Comparison of ENCODE assay signal across 30 cellular contexts in the genomic region with DNA sequence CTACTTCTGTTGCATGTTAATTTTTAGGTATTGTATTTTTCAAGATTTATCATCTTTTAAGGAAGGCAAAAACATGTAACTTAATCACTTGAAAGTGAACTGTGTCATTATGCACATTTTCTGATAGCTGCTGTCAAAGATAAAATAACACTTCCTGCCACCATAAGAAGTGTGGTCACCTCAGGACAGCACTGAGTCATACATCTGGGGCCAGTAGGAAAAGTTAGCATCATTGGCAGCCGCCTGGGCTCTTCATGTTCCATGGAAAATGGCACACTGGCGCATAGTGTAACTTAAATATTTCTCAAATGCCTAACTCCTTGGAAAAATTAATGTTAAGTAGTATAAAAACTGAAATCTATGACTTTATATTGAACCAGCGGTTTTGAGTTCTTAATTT. TPM values are rescaled to one million over a fixed set of nuclear protein-coding genes. Genes with fewer than 3 reads are reported as not detected.
A peak's percentile ranks its signal among the peaks of the same experiment; 100 is the strongest.
DNase-seq lines count a peak whose midpoint lies in the region; ATAC-seq, FAIRE-seq and TF ChIP-seq lines count a peak whose summit lies in the region.
"Had no signal": no experiment of that assay in that cellular context is flagged by ENCODE, and none has a peak within 500 bp of the region (broad histone marks: within the 10 kb centered on the region; RNA-seq: fewer than 3 reads in every experiment).

No MANE protein-coding gene starts in this region.

- no peak for ATAC-seq in A549
- ATAC-seq in activated naive CD8-positive, alpha-beta T cell treated with anti-CD3 and anti-CD28 coated beads, Interleukin-2, amount 50 U/mL, for 24 hours: peak; percentile 77
- no peak for ATAC-seq in naive thymus-derived CD4-positive, alpha-beta T cell
- no peak for ATAC-seq in stimulated activated memory B cell treated with anti-CD40 and anti-IgM and Interleukin-4, amounts not matched to agents 10 μg/mL and 1 μg/mL and 100 μg/mL, for 72 hours
- ATAC-seq: activated T-helper 17 cell treated with anti-CD3 and anti-CD28 coated beads, Interleukin-2, amount 50 U/mL, for 72 hours; heart right ventricle; Panc1 had no signal

- no peak overlapping the region for H3K27ac ChIP-seq in A549
- H3K27ac ChIP-seq in naive thymus-derived CD4-positive, alpha-beta T cell (ENCODE audit: low read depth, low read length): no peak overlapping the region
- H3K27ac ChIP-seq: esophagus muscularis mucosa, heart right ventricle, SJSA1, tibial artery, VCaP had no signal

- FAIRE-seq in A549 (lab: Jason Lieb, UNC) (peak; percentile 95), RCC 7860 (lab: Jason Lieb, UNC) (peak; percentile 52)
- FAIRE-seq: H54 had no signal

- H3K9me3 Mint-ChIP-seq in activated naive CD8-positive, alpha-beta T cell treated with anti-CD3 and anti-CD28 coated beads, Interleukin-2, amount 50 U/mL, for 24 hours: no peaks in the 10 kb centered on the region
- no peaks in the 10 kb centered on the region for H3K9me3 Mint-ChIP-seq in naive thymus-derived CD4-positive, alpha-beta T cell
- H3K9me3 Mint-ChIP-seq in stimulated activated memory B cell treated with anti-CD40 and anti-IgM and Interleukin-4, amounts not matched to agents 10 μg/mL and 1 μg/mL and 100 μg/mL, for 72 hours: no peaks in the 10 kb centered on the region
- H3K9me3 Mint-ChIP-seq: activated CD4-positive, alpha-beta T cell treated with anti-CD3 and anti-CD28 coated beads, Interleukin-2, amount 10 ng/mL, durations not matched to agents 7 days and 5 days; activated T-helper 17 cell treated with anti-CD3 and anti-CD28 coated beads, Interleukin-2, amount 50 U/mL, for 72 hours; CD4-positive, CD25-positive, alpha-beta regulatory T cell; central memory CD8-positive, alpha-beta T cell; dendritic cell treated with granulocyte-macrophage colony-stimulating factor and Interleukin-4, amounts not matched to agents 40 ng/mL and 50 ng/mL, for 4 days; endodermal cell; nephron progenitor cell had no signal

- no peaks in the 10 kb centered on the region for H3K36me3 ChIP-seq in naive thymus-derived CD4-positive, alpha-beta T cell (ENCODE audit: control insufficient read depth in 2 of 3, insufficient read depth in 3 of 3, low read length in 3 of 3)
- H3K36me3 ChIP-seq: esophagus muscularis mucosa, heart right ventricle, SJSA1, tibial artery had no signal

- no peak overlapping the region for H3K4me3 Mint-ChIP-seq in activated naive CD8-positive, alpha-beta T cell treated with anti-CD3 and anti-CD28 coated beads, Interleukin-2, amount 50 U/mL, for 24 hours
- no peak overlapping the region for H3K4me3 Mint-ChIP-seq in naive thymus-derived CD4-positive, alpha-beta T cell
- H3K4me3 Mint-ChIP-seq in stimulated activated memory B cell treated with anti-CD40 and anti-IgM and Interleukin-4, amounts not matched to agents 10 μg/mL and 1 μg/mL and 100 μg/mL, for 72 hours: no peak overlapping the region
- H3K4me3 Mint-ChIP-seq: activated CD4-positive, alpha-beta T cell treated with anti-CD3 and anti-CD28 coated beads, Interleukin-2, amount 10 ng/mL, durations not matched to agents 7 days and 5 days; activated naive CD8-positive, alpha-beta T cell; activated T-helper 17 cell treated with anti-CD3 and anti-CD28 coated beads, Interleukin-2, amount 50 U/mL, for 72 hours; CD4-positive, CD25-positive, alpha-beta regulatory T cell; central memory CD8-positive, alpha-beta T cell; dendritic cell treated with granulocyte-macrophage colony-stimulating factor and Interleukin-4, amounts not matched to agents 40 ng/mL and 50 ng/mL, for 4 days; endodermal cell; nephron progenitor cell had no signal

- intact Hi-C loops in naive thymus-derived CD4-positive, alpha-beta T cell (cut with micrococcal nuclease): loop anchor here in 1 of 2 donors (2.0 kb wide), 1 partner anchor 14 kb away; no protein-coding TSS in a partner anchor

- no peaks in the 10 kb centered on the region for H3K27me3 ChIP-seq in naive thymus-derived CD4-positive, alpha-beta T cell (ENCODE audit: control insufficient read depth in 2 of 2, insufficient read depth in 2 of 2, low read length in 2 of 2)
- H3K27me3 ChIP-seq: esophagus muscularis mucosa, heart right ventricle, SJSA1, tibial artery had no signal

- DNase-seq in A549 (ENCODE audit: low read depth in 1 of 2, low spot score in 1 of 2) (no peak), Daoy (ENCODE audit: low read depth) (peak; percentile 17), RCC 7860 (ENCODE audit: low spot score) (peak; percentile 5), SKM-1 (lab: John Stamatoyannopoulos, UW; ENCODE audit: unreplicated experiment) (no peak), COR-L47 (lab: John Stamatoyannopoulos, UW) (no peak)
- no peak for DNase-seq in activated naive CD8-positive, alpha-beta T cell treated with anti-CD3 and anti-CD28 coated beads, Interleukin-2, amount 50 U/mL, for 24 hours
- no peak for DNase-seq in naive thymus-derived CD4-positive, alpha-beta T cell
- DNase-seq: activated CD4-positive, alpha-beta T cell treated with anti-CD3 and anti-CD28 coated beads, Interleukin-2, amount 10 ng/mL, durations not matched to agents 7 days and 5 days; activated CD8-positive, alpha-beta memory T cell treated with anti-CD3 and anti-CD28 coated beads, Interleukin-2, amount 50 U/mL, for 48 hours; endodermal cell; foreskin melanocyte; heart right ventricle; IMR-90; kidney glomerular epithelial cell; NCI-H1417 treated with DMSO at 0.1 percent for 48 hours; NCI-H446; nephron progenitor cell; tibial artery had no signal

- no peak for TF ChIP-seq RAD21 in A549 (conservative IDR thresholded peaks at IDR 0.05 in 1 of 2, IDR thresholded peaks at IDR 0.05 in 1 of 2)

- no peak for TF ChIP-seq POLR2A in A549 (IDR thresholded peaks at IDR 0.05; ENCODE audit: low read length)

- WGBS in A549 (ENCODE audit: missing lambda C conversion rate): 81% methylated on average over 3 of the region's 3 CpGs

- no peaks in the 10 kb centered on the region for H3K36me3 Mint-ChIP-seq in activated naive CD8-positive, alpha-beta T cell treated with anti-CD3 and anti-CD28 coated beads, Interleukin-2, amount 50 U/mL, for 24 hours (ENCODE audit: low read depth)
- H3K36me3 Mint-ChIP-seq in naive thymus-derived CD4-positive, alpha-beta T cell: no peaks in the 10 kb centered on the region
- no peaks in the 10 kb centered on the region for H3K36me3 Mint-ChIP-seq in stimulated activated memory B cell treated with anti-CD40 and anti-IgM and Interleukin-4, amounts not matched to agents 10 μg/mL and 1 μg/mL and 100 μg/mL, for 72 hours
- H3K36me3 Mint-ChIP-seq: activated naive CD8-positive, alpha-beta T cell; CD4-positive, CD25-positive, alpha-beta regulatory T cell had no signal

- no peak overlapping the region for H3K4me3 ChIP-seq in A549
- no peak overlapping the region for H3K4me3 ChIP-seq in naive thymus-derived CD4-positive, alpha-beta T cell (ENCODE audit: low read length)
- H3K4me3 ChIP-seq: esophagus muscularis mucosa, heart right ventricle, lung, SJSA1, tibial artery had no signal

- CTCF ChIA-PET in A549 (lab: Yijun Ruan, JAX): no interaction called here
- CTCF ChIA-PET in naive thymus-derived CD4-positive, alpha-beta T cell (lab: Charles Lee): no interaction called here

- peaks cover 6% of the 10 kb centered on the region; the same call in 1 of the 3 replicates for H3K4me1 ChIP-seq in A549
- H3K4me1 ChIP-seq in naive thymus-derived CD4-positive, alpha-beta T cell (ENCODE audit: control insufficient read depth in 2 of 2, insufficient read depth in 2 of 2, low read length in 2 of 2): no peaks in the 10 kb centered on the region
- H3K4me1 ChIP-seq: heart right ventricle, SJSA1, tibial artery had no signal

- no peak for TF ChIP-seq EP300 in A549 (IDR thresholded peaks at IDR 0.05)

- no peaks in the 10 kb centered on the region for H3K27me3 Mint-ChIP-seq in activated naive CD8-positive, alpha-beta T cell treated with anti-CD3 and anti-CD28 coated beads, Interleukin-2, amount 50 U/mL, for 24 hours
- no peaks in the 10 kb centered on the region for H3K27me3 Mint-ChIP-seq in naive thymus-derived CD4-positive, alpha-beta T cell
- no peaks in the 10 kb centered on the region for H3K27me3 Mint-ChIP-seq in stimulated activated memory B cell treated with anti-CD40 and anti-IgM and Interleukin-4, amounts not matched to agents 10 μg/mL and 1 μg/mL and 100 μg/mL, for 72 hours
- H3K27me3 Mint-ChIP-seq: activated CD4-positive, alpha-beta T cell treated with anti-CD3 and anti-CD28 coated beads, Interleukin-2, amount 10 ng/mL, durations not matched to agents 7 days and 5 days; activated naive CD8-positive, alpha-beta T cell; activated T-helper 17 cell treated with anti-CD3 and anti-CD28 coated beads, Interleukin-2, amount 50 U/mL, for 72 hours; CD4-positive, CD25-positive, alpha-beta regulatory T cell; central memory CD8-positive, alpha-beta T cell; dendritic cell treated with granulocyte-macrophage colony-stimulating factor and Interleukin-4, amounts not matched to agents 40 ng/mL and 50 ng/mL, for 4 days had no signal

- peaks cover 20% of the 10 kb centered on the region for H3K4me1 Mint-ChIP-seq in activated naive CD8-positive, alpha-beta T cell treated with anti-CD3 and anti-CD28 coated beads, Interleukin-2, amount 50 U/mL, for 24 hours
- peaks cover 0 to 43% (median 31%) of the 10 kb centered on the region in 7 donors for H3K4me1 Mint-ChIP-seq in naive thymus-derived CD4-positive, alpha-beta T cell
- no peaks in the 10 kb centered on the region for H3K4me1 Mint-ChIP-seq in stimulated activated memory B cell treated with anti-CD40 and anti-IgM and Interleukin-4, amounts not matched to agents 10 μg/mL and 1 μg/mL and 100 μg/mL, for 72 hours
- H3K4me1 Mint-ChIP-seq: activated CD4-positive, alpha-beta T cell treated with anti-CD3 and anti-CD28 coated beads, Interleukin-2, amount 10 ng/mL, durations not matched to agents 7 days and 5 days; activated T-helper 17 cell treated with anti-CD3 and anti-CD28 coated beads, Interleukin-2, amount 50 U/mL, for 72 hours; central memory CD8-positive, alpha-beta T cell; endodermal cell; nephron progenitor cell had no signal

- TF ChIP-seq CTCF in A549 (IDR thresholded peaks at IDR 0.05): no peak

- no peak overlapping the region for H3K27ac Mint-ChIP-seq in activated naive CD8-positive, alpha-beta T cell treated with anti-CD3 and anti-CD28 coated beads, Interleukin-2, amount 50 U/mL, for 24 hours
- H3K27ac Mint-ChIP-seq in naive thymus-derived CD4-positive, alpha-beta T cell: no peak overlapping the region
- H3K27ac Mint-ChIP-seq in stimulated activated memory B cell treated with anti-CD40 and anti-IgM and Interleukin-4, amounts not matched to agents 10 μg/mL and 1 μg/mL and 100 μg/mL, for 72 hours: no peak overlapping the region
- H3K27ac Mint-ChIP-seq: activated CD4-positive, alpha-beta T cell treated with anti-CD3 and anti-CD28 coated beads, Interleukin-2, amount 10 ng/mL, durations not matched to agents 7 days and 5 days; activated naive CD8-positive, alpha-beta T cell; activated T-helper 17 cell treated with anti-CD3 and anti-CD28 coated beads, Interleukin-2, amount 50 U/mL, for 72 hours; CD4-positive, CD25-positive, alpha-beta regulatory T cell; dendritic cell treated with granulocyte-macrophage colony-stimulating factor and Interleukin-4, amounts not matched to agents 40 ng/mL and 50 ng/mL, for 4 days; endodermal cell; nephron progenitor cell had no signal

- POLR2A ChIA-PET in A549 (lab: Yijun Ruan, JAX): no interaction called here
- POLR2A ChIA-PET in naive thymus-derived CD4-positive, alpha-beta T cell (lab: Charles Lee): no interaction called here

- H3K9me3 ChIP-seq in A549: no peaks in the 10 kb centered on the region
- no peaks in the 10 kb centered on the region for H3K9me3 ChIP-seq in naive thymus-derived CD4-positive, alpha-beta T cell (ENCODE audit: control insufficient read depth in 2 of 3, low read length in 3 of 3)
- H3K9me3 ChIP-seq: esophagus muscularis mucosa, heart right ventricle, SJSA1, tibial artery had no signal

- no peak overlapping the region for H3K4me2 ChIP-seq in A549

RNA-seq across cellular contexts. Expression of gene CNKSR2, which starts 24.2 kb away (rescaled TPM):
- polyA plus RNA-seq in A549 (2011; rRNA removed) (11.4 and 12.7 TPM in 2 replicates), A549 (2017; fragmentation: RNase III; extraction: RNeasy Plus Mini Kit Qiagen cat#74134 plus additional on column Dnase treatment) (4.9 to 6.0 TPM (median 5.8 TPM) in 3 replicates)
- 2.9 and 3.7 TPM in 2 replicates for polyA plus RNA-seq in A549 (2012; cell fraction: cytosol; rRNA removed)
- 12.5 and 13.3 TPM in 2 replicates for polyA plus RNA-seq in A549 (2012; cell fraction: nucleus; rRNA removed)
- 24.3 and 25.7 TPM in 2 replicates for polyA minus RNA-seq in A549 (2011; rRNA and poly(A)+ RNA removed)
- total RNA-seq in Daoy (2014; rRNA removed; shearing (Covaris generic)): 7.5 and 8.2 TPM in 2 replicates
- 10 to 100 TPM in 4 of 5 experiments, 1 to 10 TPM in 1; 6.3 to 25.3 (median 16.9) TPM for total RNA-seq in naive thymus-derived CD4-positive, alpha-beta T cell
- 10 to 100 TPM; 11.1 to 13.6 TPM for polyA plus RNA-seq in naive thymus-derived CD4-positive, alpha-beta T cell

Comparison
In these comparisons a context has a peak if more than half of its experiments do, and no peak if none do; other contexts are left out.
1. DNase-seq: peak in Daoy (single experiment) and RCC 7860 (single experiment); none in A549 (0 of 2), activated naive CD8-positive, alpha-beta T cell treated with anti-CD3 and anti-CD28 coated beads, Interleukin-2, amount 50 U/mL, for 24 hours (single experiment), SKM-1 (single experiment), naive thymus-derived CD4-positive, alpha-beta T cell (0 of 9) and COR-L47 (single experiment).